In genomic region chr13:110581489-110582185, GRCh38 we compare ENCODE assay signal across 1 cellular context.
TF ChIP-seq lines count a peak whose summit lies in the region.

No MANE protein-coding gene starts in this region.

TF ChIP-seq in GM23338, 12 proteins besides CTCF, POLR2A, EP300 and RAD21:
- TF ChIP-seq ZNF331 (CRISPR knock-in tag; IDR thresholded peaks at IDR 0.05; ENCODE audit: low read depth), result no peak
- no peak for TF ChIP-seq EZH2 (IDR thresholded peaks at IDR 0.05; ENCODE audit: low read depth, unreplicated experiment)
- TF ChIP-seq CREB1 (CRISPR knock-in tag; IDR thresholded peaks at IDR 0.05; ENCODE audit: low read depth), result no peak
- TF ChIP-seq JUNB (IDR thresholded peaks at IDR 0.05; ENCODE audit: unreplicated experiment), result no peak
- no peak for TF ChIP-seq ZNF114 (CRISPR knock-in tag; IDR thresholded peaks at IDR 0.05)
- no peak for TF ChIP-seq STAT1 (IDR thresholded peaks at IDR 0.05; ENCODE audit: unreplicated experiment)
- TF ChIP-seq EZH2phosphoT487 (IDR thresholded peaks at IDR 0.05; ENCODE audit: unreplicated experiment), result no peak
